11 cellular contexts compared by ENCODE assay signal in genomic region chr15:39935241-39935640, GRCh38. TPM values are rescaled to one million over a fixed set of nuclear protein-coding genes. Genes with fewer than 3 reads are reported as not detected.
DNase-seq lines count a peak whose midpoint lies in the region; ATAC-seq, FAIRE-seq and TF ChIP-seq lines count a peak whose summit lies in the region.
"Had no signal": no experiment of that assay in that cellular context is flagged by ENCODE, and none has a peak within 500 bp of the region (broad histone marks: within the 10 kb centered on the region; RNA-seq: fewer than 3 reads in every experiment).

No MANE protein-coding gene starts in this region.

- DNase-seq in T-helper 2 cell treated with Interferon-gamma antibody and Interleukin-4, amounts not matched to agents 5 μg/mL and 100 μg/mL, for 36 hours (ENCODE audit: low spot score) = no peak
- no peak for DNase-seq in T-helper 2 cell
- no peak for DNase-seq in endothelial cell of umbilical vein (ENCODE audit: low read depth, low spot score)
- no peak for DNase-seq in progenitor cell of endocrine pancreas (ENCODE audit: low spot score, unreplicated experiment)
- DNase-seq in OCI-M2 (lab: John Stamatoyannopoulos, UW; ENCODE audit: unreplicated experiment) = no peak
- no peak for DNase-seq in NCI-H1417 (lab: John Stamatoyannopoulos, UW)
- DNase-seq: NCI-H1105, SHP77 had no signal

- H3K4me1 ChIP-seq in OCI-LY3 (ENCODE audit: low read length) (peaks cover 24% of the 10 kb centered on the region), endothelial cell of umbilical vein (ENCODE audit: control insufficient read depth, extremely low read depth, insufficient read depth, low read length) (peaks cover 22% of the 10 kb centered on the region)

- H3K9me3 ChIP-seq in OCI-LY3 (ENCODE audit: insufficient read depth, low read length) = no peaks in the 10 kb centered on the region
- H3K9me3 ChIP-seq in endothelial cell of umbilical vein (replicated peaks; ENCODE audit: control insufficient read depth, insufficient read depth, low read length) = no peaks in the 10 kb centered on the region

- no peaks in the 10 kb centered on the region for H3K9me3 Mint-ChIP-seq in T-helper 2 cell treated with Interferon-gamma antibody and Interleukin-4, amounts not matched to agents 5 μg/mL and 100 μg/mL, for 36 hours
- H3K9me3 Mint-ChIP-seq in progenitor cell of endocrine pancreas (ENCODE audit: low read depth) = no peaks in the 10 kb centered on the region

- peak overlapping the region; percentile 38 for H3K27ac Mint-ChIP-seq in T-helper 2 cell treated with Interferon-gamma antibody and Interleukin-4, amounts not matched to agents 5 μg/mL and 100 μg/mL, for 36 hours
- H3K27ac Mint-ChIP-seq in progenitor cell of endocrine pancreas = peak overlapping the region; percentile 30

- no peak for TF ChIP-seq POLR2A in endothelial cell of umbilical vein (IDR thresholded peaks at IDR 0.05; ENCODE audit: low read depth, low read length)

- H3K79me2 ChIP-seq in OCI-LY3 (ENCODE audit: low read length) (peaks cover 22% of the 10 kb centered on the region), endothelial cell of umbilical vein (ENCODE audit: control insufficient read depth, insufficient read depth, low read length) (peaks cover 41% of the 10 kb centered on the region)

- intact Hi-C loops in endothelial cell of umbilical vein (cut with micrococcal nuclease) = no loop called here

- peaks cover 40% of the 10 kb centered on the region for H3K4me1 Mint-ChIP-seq in T-helper 2 cell treated with Interferon-gamma antibody and Interleukin-4, amounts not matched to agents 5 μg/mL and 100 μg/mL, for 36 hours (ENCODE audit: low read depth)
- H3K4me1 Mint-ChIP-seq in progenitor cell of endocrine pancreas (ENCODE audit: low read depth) = peaks cover 13% of the 10 kb centered on the region

- H3K27me3 Mint-ChIP-seq in T-helper 2 cell treated with Interferon-gamma antibody and Interleukin-4, amounts not matched to agents 5 μg/mL and 100 μg/mL, for 36 hours (ENCODE audit: low read depth) = no peaks in the 10 kb centered on the region
- no peaks in the 10 kb centered on the region for H3K27me3 Mint-ChIP-seq in progenitor cell of endocrine pancreas

- H3K4me3 Mint-ChIP-seq in T-helper 2 cell treated with Interferon-gamma antibody and Interleukin-4, amounts not matched to agents 5 μg/mL and 100 μg/mL, for 36 hours = peak overlapping the region; percentile 67
- H3K4me3 Mint-ChIP-seq in progenitor cell of endocrine pancreas (ENCODE audit: low read depth) = peak overlapping the region; percentile 91

- ATAC-seq in HG03045 (IDR thresholded peaks at IDR 0.05; ENCODE audit: unreplicated experiment) = no peak

- H3K36me3 ChIP-seq in OCI-LY3 (replicated peaks; ENCODE audit: low read depth, low read length) (peaks cover 10% of the 10 kb centered on the region), endothelial cell of umbilical vein (ENCODE audit: control insufficient read depth in 2 of 2, extremely low read depth in 1 of 2, insufficient read depth in 2 of 2, low read length in 2 of 2) (peaks cover 0 to 2% of the 10 kb centered on the region in 2 experiments)

- CTCF ChIA-PET in endothelial cell of umbilical vein (lab: Charles Lee) = interaction anchor here (0.9 to 3.6 kb wide), 8 partner anchors 10 to 1236 kb away, joined by 3 to 34 read pairs (median 4); partner anchors contain the start of gene GPR176

- H3K27me3 ChIP-seq in OCI-LY3 (ENCODE audit: low read depth, low read length) (peaks cover 5% of the 10 kb centered on the region; the same call in 1 of the 2 replicates), endothelial cell of umbilical vein (ENCODE audit: control insufficient read depth in 2 of 2, insufficient read depth in 2 of 2, low read length in 2 of 2) (no peaks in the 10 kb centered on the region)

- H4K20me1 ChIP-seq in OCI-LY3 (ENCODE audit: insufficient read depth, low read length) = no peaks in the 10 kb centered on the region
- H4K20me1 ChIP-seq in endothelial cell of umbilical vein (replicated peaks; ENCODE audit: control insufficient read depth, extremely low read depth, insufficient read depth, low read length) = no peaks in the 10 kb centered on the region

- FAIRE-seq in endothelial cell of umbilical vein (lab: Jason Lieb, UNC) = no peak
- FAIRE-seq: endometrium had no signal

- H3K9ac ChIP-seq in OCI-LY3 (ENCODE audit: low read length) (no peak overlapping the region), endothelial cell of umbilical vein (replicated peaks; ENCODE audit: extremely low read depth, insufficient read depth, low read length) (no peak overlapping the region)

- no TSS peak for BruUV-seq in endothelial cell of umbilical vein (replicated peaks; lab: Mats Ljungman, UMichigan)

- dilution Hi-C loops in endothelial cell of umbilical vein (cut with MboI; ENCODE audit: extremely low pct_ligation_motif_present, low sequenced_read_pairs) = no loop called here

- H3K27ac ChIP-seq in OCI-LY3 (ENCODE audit: low read length) = no peak overlapping the region
- no peak overlapping the region for H3K27ac ChIP-seq in endothelial cell of umbilical vein (ENCODE audit: insufficient read depth, low read depth, low read length)

- H3K4me2 ChIP-seq in OCI-LY3 (ENCODE audit: low read length) (peak overlapping the region; percentile 95), endothelial cell of umbilical vein (ENCODE audit: insufficient read depth, low read length) (peak overlapping the region; percentile 88)

- POLR2A ChIA-PET in endothelial cell of umbilical vein (lab: Charles Lee) = interaction anchor here (0.7 to 3.2 kb wide), 2 partner anchors 14 to 105 kb away, joined by 3 to 21 read pairs; partner anchors contain the start of gene GPR176

- no peaks in the 10 kb centered on the region for H3K9me1 ChIP-seq in endothelial cell of umbilical vein (replicated peaks; ENCODE audit: control insufficient read depth, extremely low read depth, insufficient read depth, low read length)

- H3K4me3 ChIP-seq in OCI-LY3 (ENCODE audit: low read length) (no peak overlapping the region), endothelial cell of umbilical vein (replicated peaks in 1 of 3; ENCODE audit: insufficient read depth in 1 of 3, low read depth in 1 of 3, low read length in 3 of 3) (peak overlapping the region in 1 of 3 experiments; percentile 77)

- peaks cover 25% of the 10 kb centered on the region for H3K36me3 Mint-ChIP-seq in T-helper 2 cell treated with Interferon-gamma antibody and Interleukin-4, amounts not matched to agents 5 μg/mL and 100 μg/mL, for 36 hours (ENCODE audit: low read depth)
- H3K36me3 Mint-ChIP-seq in progenitor cell of endocrine pancreas (ENCODE audit: insufficient read depth) = peaks cover 2% of the 10 kb centered on the region

- TF ChIP-seq CTCF in OCI-LY3 (IDR thresholded peaks at IDR 0.05; ENCODE audit: low read depth, low read length) (no peak), endothelial cell of umbilical vein (IDR thresholded peaks at IDR 0.05; ENCODE audit: extremely low read depth in 1 of 2, insufficient read depth in 1 of 2, low read depth in 1 of 2, low read length in 2 of 2) (no peak), progenitor cell of endocrine pancreas (IDR thresholded peaks at IDR 0.05; ENCODE audit: unreplicated experiment) (no peak)

- H2AFZ ChIP-seq in OCI-LY3 (ENCODE audit: low read depth, low read length) (no peak overlapping the region), endothelial cell of umbilical vein (ENCODE audit: low read depth, low read length) (no peak overlapping the region)

TF ChIP-seq in endothelial cell of umbilical vein, 7 proteins besides CTCF, POLR2A, EP300 and RAD21:
- TF ChIP-seq GATA2 (IDR thresholded peaks at IDR 0.05; ENCODE audit: insufficient read depth, insufficient read length, low read depth, low read length) (no peak), MAX (IDR thresholded peaks at IDR 0.05; ENCODE audit: insufficient read depth, insufficient read length) (no peak)

RNA-seq across cellular contexts. Expression of gene EIF2AK4, which starts 1.3 kb away (rescaled TPM):
- total RNA-seq in endothelial cell of umbilical vein (51.6 and 55.0 TPM in 2 replicates), progenitor cell of endocrine pancreas (39.9 and 41.6 TPM in 2 replicates)
- 30.1 and 33.5 TPM in 2 replicates for polyA plus RNA-seq in endothelial cell of umbilical vein
- 41.4 and 48.4 TPM in 2 replicates for polyA plus RNA-seq in endothelial cell of umbilical vein (2011; cell fraction: cytosol; rRNA removed)
- 37.2 and 39.8 TPM in 2 replicates for polyA plus RNA-seq in endothelial cell of umbilical vein (2011; cell fraction: nucleus; rRNA removed)
- polyA plus RNA-seq in endothelial cell of umbilical vein (2012) = 43.3 and 54.0 TPM in 2 replicates
- 73.3 and 77.4 TPM in 2 replicates for polyA minus RNA-seq in endothelial cell of umbilical vein
- 22.7 TPM for polyA minus RNA-seq in endothelial cell of umbilical vein (2011; cell fraction: cytosol; rRNA and poly(A)+ RNA removed)
- 54.0 and 72.1 TPM in 2 replicates for polyA minus RNA-seq in endothelial cell of umbilical vein (2011; cell fraction: nucleus; rRNA and poly(A)+ RNA removed)

RNA-seq across cellular contexts. Expression of gene GPR176, which starts 15.2 kb away (rescaled TPM):
- total RNA-seq in endothelial cell of umbilical vein = 35.3 and 39.8 TPM in 2 replicates
- polyA plus RNA-seq in endothelial cell of umbilical vein = 68.7 and 85.3 TPM in 2 replicates
- polyA plus RNA-seq in endothelial cell of umbilical vein (2011; cell fraction: cytosol; rRNA removed) = 33.2 and 34.2 TPM in 2 replicates
- 24.9 and 36.3 TPM in 2 replicates for polyA plus RNA-seq in endothelial cell of umbilical vein (2011; cell fraction: nucleus; rRNA removed)
- polyA plus RNA-seq in endothelial cell of umbilical vein (2012) = 21.5 and 30.0 TPM in 2 replicates
- polyA minus RNA-seq in endothelial cell of umbilical vein = 225 and 237 TPM in 2 replicates
- 6.9 TPM for polyA minus RNA-seq in endothelial cell of umbilical vein (2011; cell fraction: cytosol; rRNA and poly(A)+ RNA removed)
- polyA minus RNA-seq in endothelial cell of umbilical vein (2011; cell fraction: nucleus; rRNA and poly(A)+ RNA removed) = 34.5 and 45.4 TPM in 2 replicates
- 1.0 and 1.1 TPM in 2 replicates for total RNA-seq in progenitor cell of endocrine pancreas

Comparison
In these comparisons a context has a peak if more than half of its experiments do, and no peak if none do; other contexts are left out.
1. RNA of gene GPR176, which starts 15.2 kb away (total RNA-seq): 35.3 to 39.8 TPM in endothelial cell of umbilical vein; 1.0 to 1.1 TPM in progenitor cell of endocrine pancreas; every median in the first group is over 10 times any median in the second.